ENCODE assay signal across 26 cellular contexts in genomic region chr16:65888201-65888600, GRCh38.
"Had no signal": no experiment of that assay in that cellular context is flagged by ENCODE, and none has a peak within 500 bp of the region (broad histone marks: within the 10 kb centered on the region; RNA-seq: fewer than 3 reads in every experiment).

No MANE protein-coding gene starts in this region.

- DNase-seq: activated CD4-positive, alpha-beta T cell treated with anti-CD3 and anti-CD28 coated beads for 4 hours; activated CD8-positive, alpha-beta memory T cell treated with anti-CD3 and anti-CD28 coated beads, Interleukin-2, amount 50 U/mL, for 4 hours; activated CD8-positive, alpha-beta T cell treated with anti-CD3 and anti-CD28 coated beads for 36 hours; activated gamma-delta T cell treated with Interleukin-2 at 50 U/mL for 16 hours; activated naive CD4-positive, alpha-beta T cell treated with anti-CD3 and anti-CD28 coated beads, Interleukin-2, amount 10 ng/mL, durations not matched to agents 7 days and 5 days; activated naive CD8-positive, alpha-beta T cell treated with anti-CD3 and anti-CD28 coated beads for 36 hours; activated T-cell treated with anti-CD3 and anti-CD28 coated beads, Interleukin-2, amount 50 U/mL, for 72 hours; caudate nucleus; Kasumi-1; KBM-7; MG63; MV-4-11; NCI-H1092 treated with DMSO at 0.1 percent for 48 hours; NCI-H1417 treated with DMSO at 0.1 percent for 48 hours; NCI-H1694; NCI-H2029; NCI-H2107; NCI-H2171 treated with DMSO at 0.1 percent for 48 hours; NCI-H226; NCI-H526; PC-9; T-cell had no signal

- H3K4me3 ChIP-seq: MG63, PC-9, SK-N-MC had no signal

- ATAC-seq: activated CD4-positive, CD25-positive, alpha-beta regulatory T cell treated with anti-CD3 and anti-CD28 coated beads, Interleukin-2, amount 50 U/mL, for 24 hours; activated CD8-positive, alpha-beta T cell treated with anti-CD3 and anti-CD28 coated beads for 36 hours; activated T-cell treated with anti-CD3 and anti-CD28 coated beads, Interleukin-2, amount 50 U/mL, for 72 hours; Right ventricle myocardium inferior; T-cell had no signal

- H3K4me1 Mint-ChIP-seq: activated naive CD4-positive, alpha-beta T cell treated with anti-CD3 and anti-CD28 coated beads, Interleukin-2, amount 10 ng/mL, durations not matched to agents 7 days and 5 days; activated naive CD8-positive, alpha-beta T cell treated with anti-CD3 and anti-CD28 coated beads for 36 hours; T-cell had no signal

- H3K27me3 Mint-ChIP-seq: activated CD8-positive, alpha-beta T cell treated with anti-CD3 and anti-CD28 coated beads for 36 hours; activated naive CD4-positive, alpha-beta T cell treated with anti-CD3 and anti-CD28 coated beads, Interleukin-2, amount 10 ng/mL, durations not matched to agents 7 days and 5 days; activated naive CD8-positive, alpha-beta T cell treated with anti-CD3 and anti-CD28 coated beads for 36 hours had no signal

- H3K36me3 Mint-ChIP-seq: activated naive CD4-positive, alpha-beta T cell treated with anti-CD3 and anti-CD28 coated beads, Interleukin-2, amount 10 ng/mL, durations not matched to agents 7 days and 5 days; activated naive CD8-positive, alpha-beta T cell treated with anti-CD3 and anti-CD28 coated beads for 36 hours; T-cell had no signal

- H3K27ac Mint-ChIP-seq: activated CD8-positive, alpha-beta T cell treated with anti-CD3 and anti-CD28 coated beads for 36 hours; activated naive CD4-positive, alpha-beta T cell treated with anti-CD3 and anti-CD28 coated beads, Interleukin-2, amount 10 ng/mL, durations not matched to agents 7 days and 5 days; activated naive CD8-positive, alpha-beta T cell treated with anti-CD3 and anti-CD28 coated beads for 36 hours; activated T-cell treated with anti-CD3 and anti-CD28 coated beads, Interleukin-2, amount 50 U/mL, for 72 hours; activated T-helper 2 cell treated with anti-CD3 and anti-CD28 coated beads, Interferon-gamma antibody, Interleukin-2, Interleukin-4, amounts not matched to agents 10 μg/mL and 5 μg/mL and 100 μg/mL, durations not matched to agents 14 hours and 24 hours and 36 hours; T-cell had no signal

- H3K27ac ChIP-seq: PC-9, SK-N-MC had no signal

- H3K4me3 Mint-ChIP-seq: activated CD8-positive, alpha-beta T cell treated with anti-CD3 and anti-CD28 coated beads for 36 hours; activated naive CD4-positive, alpha-beta T cell treated with anti-CD3 and anti-CD28 coated beads, Interleukin-2, amount 10 ng/mL, durations not matched to agents 7 days and 5 days; activated naive CD8-positive, alpha-beta T cell treated with anti-CD3 and anti-CD28 coated beads for 36 hours; activated T-cell treated with anti-CD3 and anti-CD28 coated beads, Interleukin-2, amount 50 U/mL, for 72 hours; T-cell had no signal

- H3K4me2 ChIP-seq: PC-9 had no signal

- H3K9me3 Mint-ChIP-seq: activated CD8-positive, alpha-beta T cell treated with anti-CD3 and anti-CD28 coated beads for 36 hours; activated naive CD4-positive, alpha-beta T cell treated with anti-CD3 and anti-CD28 coated beads, Interleukin-2, amount 10 ng/mL, durations not matched to agents 7 days and 5 days; activated naive CD8-positive, alpha-beta T cell treated with anti-CD3 and anti-CD28 coated beads for 36 hours; activated T-cell treated with anti-CD3 and anti-CD28 coated beads, Interleukin-2, amount 50 U/mL, for 72 hours; activated T-helper 2 cell treated with anti-CD3 and anti-CD28 coated beads, Interferon-gamma antibody, Interleukin-2, Interleukin-4, amounts not matched to agents 10 μg/mL and 5 μg/mL and 100 μg/mL, durations not matched to agents 14 hours and 24 hours and 36 hours had no signal

- H3K36me3 ChIP-seq: MG63 had no signal

- H3K9me3 ChIP-seq: MG63 had no signal

- H2AFZ ChIP-seq: PC-9 had no signal

- H3K27me3 ChIP-seq: MG63 had no signal
